In the genomic region with DNA sequence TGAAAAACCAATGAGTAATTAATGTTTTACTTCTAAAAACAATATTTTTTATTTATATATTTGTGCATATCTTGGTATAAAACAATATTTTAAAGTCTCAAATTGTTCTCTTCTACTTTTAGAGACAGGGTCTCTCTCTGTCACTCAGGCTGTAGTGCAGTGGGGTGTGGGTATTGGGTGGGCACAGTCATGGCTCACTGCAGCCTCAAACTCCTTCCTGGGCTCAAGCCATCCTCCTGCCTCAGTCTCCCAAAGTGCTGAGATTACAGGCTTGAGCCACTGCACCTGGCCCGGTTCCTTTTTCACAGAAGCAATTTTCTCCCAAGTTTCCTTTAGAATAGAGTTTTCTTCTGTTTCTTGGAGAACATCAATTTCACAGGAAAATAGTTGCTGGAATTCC, we compare ENCODE assay signal across 9 cellular contexts.
DNase-seq lines count a peak whose midpoint lies in the region; ATAC-seq, FAIRE-seq and TF ChIP-seq lines count a peak whose summit lies in the region.
"Had no signal": no experiment of that assay in that cellular context is flagged by ENCODE, and none has a peak within 500 bp of the region (broad histone marks: within the 10 kb centered on the region; RNA-seq: fewer than 3 reads in every experiment).

No MANE protein-coding gene starts in this region.

- H3K36me3 Mint-ChIP-seq in Caco-2 (ENCODE audit: insufficient read depth, unreplicated experiment) (peaks cover 10% of the 10 kb centered on the region), neural progenitor cell (no peaks in the 10 kb centered on the region)

- ATAC-seq in PC-3: no peak

- no peak overlapping the region for H3K14ac ChIP-seq in trophoblast cell (ENCODE audit: low read length)

- H3K4me1 ChIP-seq in Caco-2 (peaks cover 14% of the 10 kb centered on the region), PC-3 (ENCODE audit: insufficient read depth, low read length) (peaks cover 33% of the 10 kb centered on the region), duodenal mucosa (ENCODE audit: control insufficient read depth in 1 of 2, insufficient read depth in 2 of 2, low read length in 2 of 2) (peaks cover 4 to 5% of the 10 kb centered on the region in 2 donors), trophoblast cell (ENCODE audit: control insufficient read depth in 1 of 2, insufficient read depth in 2 of 2, low read length in 2 of 2) (peaks cover 6 to 17% of the 10 kb centered on the region in 2 experiments), neural progenitor cell (no peaks in the 10 kb centered on the region)

- H3K27me3 ChIP-seq in Caco-2 (replicated peaks; ENCODE audit: control insufficient read depth, insufficient read depth, low read length): no peaks in the 10 kb centered on the region
- H3K27me3 ChIP-seq in PC-3 (ENCODE audit: low read length): no peaks in the 10 kb centered on the region
- H3K27me3 ChIP-seq in duodenal mucosa (ENCODE audit: control insufficient read depth in 1 of 2, insufficient read depth in 2 of 2, low read length in 2 of 2): no peaks in the 10 kb centered on the region
- H3K27me3 ChIP-seq in trophoblast cell (ENCODE audit: insufficient read depth, low read length): no peaks in the 10 kb centered on the region
- no peaks in the 10 kb centered on the region for H3K27me3 ChIP-seq in neural progenitor cell
- H3K27me3 ChIP-seq: thyroid gland had no signal

- peaks cover 8% of the 10 kb centered on the region for H3K79me1 ChIP-seq in trophoblast cell (ENCODE audit: low read length)

- no peak overlapping the region for H3K4ac ChIP-seq in trophoblast cell (ENCODE audit: low read depth, low read length)

- H3K27me3 Mint-ChIP-seq in Caco-2 (ENCODE audit: insufficient read depth, unreplicated experiment) (no peaks in the 10 kb centered on the region), neural progenitor cell (ENCODE audit: insufficient read depth, low read depth) (peaks cover 8% of the 10 kb centered on the region)

- H3K9me3 Mint-ChIP-seq in Caco-2 (ENCODE audit: unreplicated experiment) (no peaks in the 10 kb centered on the region), neural progenitor cell (no peaks in the 10 kb centered on the region)

- peak overlapping the region; percentile 71 for H2BK12ac ChIP-seq in trophoblast cell (ENCODE audit: low read length)

- TF ChIP-seq POLR2A in GM12891 (IDR thresholded peaks at IDR 0.05; ENCODE audit: low read depth, low read length): no peak

- peak overlapping the region; percentile 95; the same call in 1 of the 2 replicates for H2AFZ ChIP-seq in PC-3 (ENCODE audit: low read length)
- H2AFZ ChIP-seq in trophoblast cell (ENCODE audit: insufficient read depth, low read length, poor library complexity): no peak overlapping the region
- no peak overlapping the region for H2AFZ ChIP-seq in neural progenitor cell (replicated peaks)

- peak overlapping the region; percentile 68 for H4K91ac ChIP-seq in trophoblast cell (ENCODE audit: low read depth, low read length)

- H3K4me3 ChIP-seq in Caco-2 (ENCODE audit: low read depth, low read length): no peak overlapping the region
- H3K4me3 ChIP-seq in PC-3 (ENCODE audit: low read length): no peak overlapping the region; the same call in 1 of the 2 replicates
- peak overlapping the region; percentile 65 to 71 for H3K4me3 ChIP-seq in duodenal mucosa (ENCODE audit: low read depth in 1 of 2, low read length in 2 of 2)
- no peak overlapping the region for H3K4me3 ChIP-seq in trophoblast cell (ENCODE audit: low read depth, low read length)
- no peak overlapping the region for H3K4me3 ChIP-seq in neural progenitor cell

- H3F3A ChIP-seq in PC-3 (ENCODE audit: low read length, unreplicated experiment): no peaks in the 10 kb centered on the region
- H3F3A ChIP-seq in neural progenitor cell (ENCODE audit: low read depth): no peaks in the 10 kb centered on the region

- POLR2A ChIA-PET in Caco-2 (lab: Charles Lee): no interaction called here
- POLR2A ChIA-PET in PC-3 (lab: Charles Lee; ENCODE audit: unreplicated experiment): no interaction called here

- H3K4me3 Mint-ChIP-seq in Caco-2 (ENCODE audit: unreplicated experiment) (peak overlapping the region; percentile 48), neural progenitor cell (no peak overlapping the region)

- peaks cover 19% of the 10 kb centered on the region for H3K4me1 Mint-ChIP-seq in Caco-2 (ENCODE audit: low read depth, unreplicated experiment)
- peaks cover 23% of the 10 kb centered on the region for H3K4me1 Mint-ChIP-seq in neural progenitor cell

- no peak overlapping the region for H4K12ac ChIP-seq in trophoblast cell (ENCODE audit: low read depth, low read length)

- H3K9me3 ChIP-seq in Caco-2: no peaks in the 10 kb centered on the region
- no peaks in the 10 kb centered on the region for H3K9me3 ChIP-seq in PC-3 (ENCODE audit: low read length)
- H3K9me3 ChIP-seq in duodenal mucosa (ENCODE audit: control insufficient read depth in 1 of 2, low read length in 2 of 2): no peaks in the 10 kb centered on the region
- peaks cover 3% of the 10 kb centered on the region for H3K9me3 ChIP-seq in trophoblast cell (ENCODE audit: insufficient read depth, low read depth, low read length)
- H3K9me3 ChIP-seq in neural progenitor cell (ENCODE audit: low read depth): no peaks in the 10 kb centered on the region
- H3K9me3 ChIP-seq: thyroid gland had no signal

- no peaks in the 10 kb centered on the region for H3K9me2 ChIP-seq in PC-3 (replicated peaks; ENCODE audit: low read length)

- H3K79me2 ChIP-seq in PC-3 (ENCODE audit: low read length) (no peaks in the 10 kb centered on the region), trophoblast cell (ENCODE audit: control insufficient read depth, insufficient read depth, low read length, poor library complexity) (no peaks in the 10 kb centered on the region), neural progenitor cell (ENCODE audit: low read depth) (no peaks in the 10 kb centered on the region)

- H4K20me1 ChIP-seq in PC-3 (ENCODE audit: low read length) (no peaks in the 10 kb centered on the region), neural progenitor cell (ENCODE audit: low read depth) (no peaks in the 10 kb centered on the region)

- no peak overlapping the region for H2BK120ac ChIP-seq in trophoblast cell (ENCODE audit: insufficient read depth, low read length, poor library complexity)

- H3K36me3 ChIP-seq in Caco-2 (ENCODE audit: control insufficient read depth, insufficient read depth, low read length): 0 out of 2 replicates have a peak, but pooled peaks cover 2% of the 10 kb centered on the region
- no peaks in the 10 kb centered on the region for H3K36me3 ChIP-seq in PC-3 (ENCODE audit: low read depth, low read length)
- no peaks in the 10 kb centered on the region for H3K36me3 ChIP-seq in duodenal mucosa (ENCODE audit: control insufficient read depth in 1 of 2, insufficient read depth in 2 of 2, low read length in 2 of 2)
- H3K36me3 ChIP-seq in trophoblast cell (ENCODE audit: control insufficient read depth in 1 of 2, insufficient read depth in 2 of 2, low read length in 2 of 2): no peaks in the 10 kb centered on the region
- no peaks in the 10 kb centered on the region for H3K36me3 ChIP-seq in neural progenitor cell
- H3K36me3 ChIP-seq: thyroid gland had no signal

- DNase-seq in Caco-2 (no peak), PC-3 (no peak), trophoblast cell (no peak), DMS114 treated with DMSO at 0.1 percent for 48 hours (lab: John Stamatoyannopoulos, UW; ENCODE audit: unreplicated experiment) (no peak), GM12891 (ENCODE audit: insufficient read length, low spot score) (no peak), neural progenitor cell (ENCODE audit: low spot score) (no peak)
- DNase-seq in stimulated activated CD4-positive, alpha-beta T cell treated with anti-CD3 and anti-CD28 coated beads, Interleukin-2, amount 100 ng/mL, for 24 hours: no peak

- peak overlapping the region; percentile 93 for H3K4me2 ChIP-seq in PC-3 (ENCODE audit: low read length)
- H3K4me2 ChIP-seq in trophoblast cell (ENCODE audit: low read length): no peak overlapping the region
- H3K4me2 ChIP-seq in neural progenitor cell: no peak overlapping the region

- no peak overlapping the region for H2AK5ac ChIP-seq in trophoblast cell (ENCODE audit: low read length)

- peak overlapping the region; percentile 72 for H3K9ac ChIP-seq in PC-3 (ENCODE audit: low read length)
- no peak overlapping the region for H3K9ac ChIP-seq in duodenal mucosa (ENCODE audit: low read depth in 1 of 2, low read length in 2 of 2)
- no peak overlapping the region for H3K9ac ChIP-seq in trophoblast cell (ENCODE audit: low read length)
- no peak overlapping the region for H3K9ac ChIP-seq in neural progenitor cell

- no peak overlapping the region for H4K8ac ChIP-seq in trophoblast cell (ENCODE audit: low read depth, low read length)

- H3K23ac ChIP-seq in trophoblast cell (ENCODE audit: low read length): no peak overlapping the region

- peak overlapping the region; percentile 71 for H3K27ac ChIP-seq in PC-3 (ENCODE audit: low read length)
- no peak overlapping the region for H3K27ac ChIP-seq in duodenal mucosa (ENCODE audit: low read depth, low read length)
- H3K27ac ChIP-seq in trophoblast cell (ENCODE audit: low read depth, low read length): no peak overlapping the region
- no peak overlapping the region for H3K27ac ChIP-seq in neural progenitor cell

- no peak for FAIRE-seq in GM12891 (lab: Jason Lieb, UNC)

- TF ChIP-seq CTCF in Caco-2 (IDR thresholded peaks at IDR 0.05; ENCODE audit: insufficient read depth in 1 of 2, low read depth in 1 of 2, low read length in 1 of 2, severe bottlenecking in 1 of 2, unreplicated experiment in 1 of 2) (no peak), PC-3 (conservative IDR thresholded peaks at IDR 0.05; ENCODE audit: low read depth, low read length) (no peak), neural progenitor cell (IDR thresholded peaks at IDR 0.05) (no peak)

- no peak overlapping the region for H2BK5ac ChIP-seq in trophoblast cell (ENCODE audit: low read depth, low read length, poor library complexity)

- intact Hi-C loops in Caco-2 (cut with micrococcal nuclease; ENCODE audit: unreplicated experiment) (loop anchor here (2.0 kb wide), 1 partner anchor 54 kb away; no protein-coding TSS in a partner anchor), PC-3 (cut with micrococcal nuclease) (no loop called here)

- no TSS peak for BruUV-seq in Caco-2 (replicated peaks; lab: Mats Ljungman, UMichigan)
- no TSS peak for BruUV-seq in PC-3 (replicated peaks; lab: Mats Ljungman, UMichigan)

- no peak overlapping the region for H3K18ac ChIP-seq in trophoblast cell (ENCODE audit: low read length)

- no peak overlapping the region for H3K27ac Mint-ChIP-seq in Caco-2 (ENCODE audit: unreplicated experiment)
- H3K27ac Mint-ChIP-seq in neural progenitor cell: no peak overlapping the region

- WGBS in trophoblast cell (ENCODE audit: extremely low coverage, insufficient coverage, insufficient read length): no CpG with 5 or more reads among the region's 1 CpG

- CTCF ChIA-PET in Caco-2 (lab: Charles Lee) (no interaction called here), PC-3 (lab: Charles Lee) (no interaction called here)

TF ChIP-seq in GM12891, 5 proteins besides CTCF, POLR2A, EP300 and RAD21:
- no peak for TF ChIP-seq TAF1 (IDR thresholded peaks at IDR 0.05; ENCODE audit: low read depth, low read length)
- TF ChIP-seq PAX5 (IDR thresholded peaks at IDR 0.05; ENCODE audit: insufficient read depth, low read length, severe bottlenecking): no peak
- no peak for TF ChIP-seq POLR2AphosphoS5 (IDR thresholded peaks at IDR 0.05; ENCODE audit: low read depth, low read length)
- TF ChIP-seq POU2F2 (IDR thresholded peaks at IDR 0.05; ENCODE audit: low read depth, low read length): no peak
- TF ChIP-seq SPI1 (IDR thresholded peaks at IDR 0.05; ENCODE audit: low read depth, low read length): no peak

Comparison
In these comparisons a context has a peak if more than half of its experiments do, and no peak if none do; other contexts are left out.
1. H3K4me3 ChIP-seq: peak in duodenal mucosa (2 of 2); none in Caco-2 (single experiment), PC-3 (single experiment), trophoblast cell (single experiment) and neural progenitor cell (single experiment).